8 cellular contexts compared by ENCODE assay signal in genomic region chr1:94463765-94464330, GRCh38. TPM values are rescaled to one million over a fixed set of nuclear protein-coding genes. Genes with fewer than 3 reads are reported as not detected.
DNase-seq lines count a peak whose midpoint lies in the region; ATAC-seq and TF ChIP-seq lines count a peak whose summit lies in the region.

No MANE protein-coding gene starts in this region.

- TF ChIP-seq RAD21 in Ishikawa (IDR thresholded peaks at IDR 0.05; ENCODE audit: low read depth) = peak; percentile 78

- intact Hi-C loops in activated CD4-positive, alpha-beta T cell treated with anti-CD3 and anti-CD28 coated beads for 36 hours (cut with DNase I, micrococcal nuclease) = loop anchor here (1.0 to 10.0 kb wide), 6 partner anchors 127 to 419 kb away; partner anchors contain the start of gene ARHGAP29 (in 1 of the 2)

- H4K8ac ChIP-seq in trophoblast cell (ENCODE audit: low read depth, low read length) = no peak overlapping the region

- no peak overlapping the region for H2AFZ ChIP-seq in trophoblast cell (ENCODE audit: insufficient read depth, low read length, poor library complexity)

- H3K4ac ChIP-seq in trophoblast cell (ENCODE audit: low read depth, low read length) = no peak overlapping the region

- no peaks in the 10 kb centered on the region for H3K79me2 ChIP-seq in trophoblast cell (ENCODE audit: control insufficient read depth, insufficient read depth, low read length, poor library complexity)

- H3K9me3 Mint-ChIP-seq in activated CD4-positive, alpha-beta T cell treated with anti-CD3 and anti-CD28 coated beads for 36 hours (ENCODE audit: low read depth) = no peaks in the 10 kb centered on the region

- CTCF ChIA-PET in activated CD4-positive, alpha-beta T cell treated with anti-CD3 and anti-CD28 coated beads for 36 hours (lab: Charles Lee) = interaction anchor here (0.6 to 3.7 kb wide), 25 partner anchors 8 to 1227 kb away, joined by 3 to 22 read pairs (median 4); no protein-coding TSS in a partner anchor

- no CpG with 5 or more reads among the region's 3 CpGs for WGBS in trophoblast cell (ENCODE audit: extremely low coverage, insufficient coverage, insufficient read length)

- peak; percentile 68 for TF ChIP-seq CTCF in fibroblast of mammary gland (conservative IDR thresholded peaks at IDR 0.05; ENCODE audit: control insufficient read depth, insufficient read depth, low read depth, low read length)

- no peak overlapping the region for H3K23ac ChIP-seq in trophoblast cell (ENCODE audit: low read length)

- no peaks in the 10 kb centered on the region for H3K27me3 ChIP-seq in trophoblast cell (ENCODE audit: insufficient read depth, low read length)

- no peak overlapping the region for H3K18ac ChIP-seq in trophoblast cell (ENCODE audit: low read length)

- H3K36me3 Mint-ChIP-seq in activated CD4-positive, alpha-beta T cell treated with anti-CD3 and anti-CD28 coated beads for 36 hours (ENCODE audit: low read depth) = peaks cover 31% of the 10 kb centered on the region

- H3K4me1 ChIP-seq in trophoblast cell (ENCODE audit: control insufficient read depth in 1 of 2, insufficient read depth in 2 of 2, low read length in 2 of 2) = no peaks in the 10 kb centered on the region

- H2AK5ac ChIP-seq in trophoblast cell (ENCODE audit: low read length) = no peak overlapping the region

- no peak for TF ChIP-seq EP300 in Ishikawa (IDR thresholded peaks at IDR 0.05; ENCODE audit: borderline replicate concordance)

- no peak overlapping the region for H4K12ac ChIP-seq in trophoblast cell (ENCODE audit: low read depth, low read length)

- H3K4me3 Mint-ChIP-seq in activated CD4-positive, alpha-beta T cell treated with anti-CD3 and anti-CD28 coated beads for 36 hours = no peak overlapping the region

- H3K27ac ChIP-seq in trophoblast cell (ENCODE audit: low read depth, low read length) = no peak overlapping the region

- no peak overlapping the region for H2BK120ac ChIP-seq in trophoblast cell (ENCODE audit: insufficient read depth, low read length, poor library complexity)

- H3K27ac Mint-ChIP-seq in activated CD4-positive, alpha-beta T cell treated with anti-CD3 and anti-CD28 coated beads for 36 hours = no peak overlapping the region

- POLR2A ChIA-PET in activated CD4-positive, alpha-beta T cell treated with anti-CD3 and anti-CD28 coated beads for 36 hours (lab: Charles Lee) = no interaction called here

- no peaks in the 10 kb centered on the region for H3K9me3 ChIP-seq in trophoblast cell (ENCODE audit: insufficient read depth, low read depth, low read length)

- no peak overlapping the region for H3K9ac ChIP-seq in trophoblast cell (ENCODE audit: low read length)

- H4K91ac ChIP-seq in trophoblast cell (ENCODE audit: low read depth, low read length) = no peak overlapping the region

- no peaks in the 10 kb centered on the region for H3K27me3 Mint-ChIP-seq in activated CD4-positive, alpha-beta T cell treated with anti-CD3 and anti-CD28 coated beads for 36 hours

- ATAC-seq in activated CD4-positive, alpha-beta T cell treated with anti-CD3 and anti-CD28 coated beads for 36 hours = peak; percentile 61
- no peak for ATAC-seq in HG03571 (IDR thresholded peaks at IDR 0.05; ENCODE audit: unreplicated experiment)

- no peak overlapping the region for H3K4me3 ChIP-seq in fibroblast of mammary gland (ENCODE audit: control insufficient read depth, low read depth, low read length)
- H3K4me3 ChIP-seq in trophoblast cell (ENCODE audit: low read depth, low read length) = no peak overlapping the region

- peaks cover 3% of the 10 kb centered on the region in 2 experiments for H3K36me3 ChIP-seq in trophoblast cell (ENCODE audit: control insufficient read depth in 1 of 2, insufficient read depth in 2 of 2, low read length in 2 of 2)

- H2BK5ac ChIP-seq in trophoblast cell (ENCODE audit: low read depth, low read length, poor library complexity) = no peak overlapping the region

- H3K79me1 ChIP-seq in trophoblast cell (ENCODE audit: low read length) = no peaks in the 10 kb centered on the region

- no peak overlapping the region for H2BK12ac ChIP-seq in trophoblast cell (ENCODE audit: low read length)

- peaks cover 4% of the 10 kb centered on the region for H3K4me1 Mint-ChIP-seq in activated CD4-positive, alpha-beta T cell treated with anti-CD3 and anti-CD28 coated beads for 36 hours

- H3K4me2 ChIP-seq in trophoblast cell (ENCODE audit: low read length) = no peak overlapping the region

- DNase-seq in activated CD4-positive, alpha-beta T cell treated with anti-CD3 and anti-CD28 coated beads for 36 hours = peak; percentile 13
- DNase-seq in activated CD4-positive, alpha-beta T cell treated with anti-CD3 and anti-CD28 coated beads for 1 hour = no peak
- peak; percentile 2 for DNase-seq in SK-N-DZ (ENCODE audit: low spot score)
- peak; percentile 67 for DNase-seq in fibroblast of mammary gland (ENCODE audit: low read depth)
- peak; percentile 27 to 76 for DNase-seq in trophoblast cell
- DNase-seq in central memory CD4-positive, alpha-beta T cell = no peak

- no peak overlapping the region for H3K14ac ChIP-seq in trophoblast cell (ENCODE audit: low read length)

TF ChIP-seq in Ishikawa, 13 proteins besides CTCF, POLR2A, EP300 and RAD21:
- TF ChIP-seq NFIC (IDR thresholded peaks at IDR 0.05) (no peak), CREB1 (IDR thresholded peaks at IDR 0.05; ENCODE audit: low read depth) (no peak), MAX (IDR thresholded peaks at IDR 0.05) (no peak), CEBPB (IDR thresholded peaks at IDR 0.05) (no peak), REST (IDR thresholded peaks at IDR 0.05; ENCODE audit: low read depth) (no peak), TEAD4 (IDR thresholded peaks at IDR 0.05) (no peak), YY1 (IDR thresholded peaks at IDR 0.05; ENCODE audit: low read depth) (no peak), FOXM1 (IDR thresholded peaks at IDR 0.05; ENCODE audit: borderline replicate concordance, low read depth) (no peak), EGR1 (IDR thresholded peaks at IDR 0.05) (no peak)

RNA-seq across cellular contexts. Expression of gene ABCD3, which starts 45.7 kb away (rescaled TPM):
- 10 to 100 TPM; 46.1 to 67.1 TPM for total RNA-seq in activated CD4-positive, alpha-beta T cell treated with anti-CD3 and anti-CD28 coated beads for 36 hours
- 26.5 and 27.6 TPM in 2 replicates for polyA plus RNA-seq in SK-N-DZ (2014; cell fraction: cytosol; rRNA removed)
- polyA plus RNA-seq in SK-N-DZ (2014; cell fraction: nucleus; rRNA removed) = 17.6 and 17.8 TPM in 2 replicates
- polyA plus RNA-seq in trophoblast cell (2013) = 29.6 and 29.8 TPM in 2 replicates

Comparison
In these comparisons a context has a peak if more than half of its experiments do, and no peak if none do; other contexts are left out.
1. DNase-seq: peak in activated CD4-positive, alpha-beta T cell treated with anti-CD3 and anti-CD28 coated beads for 36 hours (single experiment), SK-N-DZ (single experiment), fibroblast of mammary gland (single experiment) and trophoblast cell (2 of 2); none in activated CD4-positive, alpha-beta T cell treated with anti-CD3 and anti-CD28 coated beads for 1 hour (single experiment) and central memory CD4-positive, alpha-beta T cell (single experiment).